In the genomic region with DNA sequence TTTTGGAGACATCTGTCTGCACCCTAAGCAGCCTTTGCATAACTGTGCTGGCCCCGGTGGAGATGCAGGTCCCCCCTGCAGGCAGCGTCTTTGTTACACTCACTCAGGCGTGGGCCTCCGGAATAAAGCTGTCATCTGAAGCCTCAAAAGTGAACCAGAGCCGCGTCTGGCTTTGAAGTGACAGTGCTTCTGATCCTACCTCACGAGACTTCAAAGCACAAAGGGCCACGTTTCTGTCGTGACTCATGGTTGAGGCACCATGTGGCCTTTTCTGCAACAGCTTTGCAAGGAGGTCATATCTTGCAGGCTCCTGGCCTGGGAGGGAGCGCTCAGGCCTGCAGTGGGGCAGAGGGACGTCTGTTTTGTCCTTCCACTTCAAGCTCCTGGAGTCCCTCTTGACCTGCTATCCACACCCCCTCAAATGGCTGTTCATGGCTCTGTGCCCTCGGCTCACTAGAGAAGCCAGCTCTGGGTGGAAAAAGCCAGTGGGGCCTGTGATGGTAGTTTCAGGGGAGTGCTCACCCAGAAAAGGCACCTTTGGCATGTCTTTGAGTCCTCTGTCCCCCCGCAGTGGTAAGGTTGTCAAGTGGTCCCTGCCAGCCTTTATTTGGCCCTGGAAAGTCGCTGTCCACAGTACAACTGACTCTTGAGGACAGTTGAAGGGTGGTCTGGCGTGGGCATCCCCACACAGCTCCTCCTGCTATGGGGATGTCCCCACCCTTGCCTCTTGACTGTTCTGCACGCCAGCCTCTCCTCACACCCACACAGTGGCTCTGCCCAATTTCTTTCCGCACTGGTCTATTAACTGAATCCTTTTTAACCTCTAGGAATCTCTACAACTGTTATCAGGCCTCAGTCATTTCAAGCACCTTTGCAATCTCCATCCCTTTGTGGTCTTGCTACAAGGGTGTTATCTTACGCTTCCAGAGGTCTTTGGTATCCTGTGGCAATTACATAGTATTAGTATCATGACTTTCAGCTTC, we compare ENCODE assay signal across 8 cellular contexts. TPM values are rescaled to one million over a fixed set of nuclear protein-coding genes. Genes with fewer than 3 reads are reported as not detected.
DNase-seq lines count a peak whose midpoint lies in the region; ATAC-seq lines count a peak whose summit lies in the region.

No MANE protein-coding gene starts in this region.

- WGBS in mesenchymal stem cell = 42% methylated on average over 16 of the region's 18 CpGs

- no peak overlapping the region for H2BK15ac ChIP-seq in mesenchymal stem cell (ENCODE audit: low read depth, poor library complexity, severe bottlenecking)

- no peak overlapping the region for H3K27ac ChIP-seq in mesenchymal stem cell (ENCODE audit: low read length, poor library complexity, severe bottlenecking)

- H3K9me3 Mint-ChIP-seq in activated T-cell treated with anti-CD3 and anti-CD28 coated beads, Interleukin-2, amount 50 U/mL, for 72 hours = no peaks in the 10 kb centered on the region
- no peaks in the 10 kb centered on the region for H3K9me3 Mint-ChIP-seq in stimulated activated naive B cell treated with anti-CD40 and anti-IgM and Interleukin-4, amounts not matched to agents 10 μg/mL and 1 μg/mL and 100 μg/mL, for 72 hours

- H2BK12ac ChIP-seq in mesenchymal stem cell (ENCODE audit: low read length in 2 of 2) = no peak overlapping the region

- no peak overlapping the region for H2BK5ac ChIP-seq in mesenchymal stem cell (ENCODE audit: low read depth, low read length, poor library complexity, severe bottlenecking)

- peaks cover 19% of the 10 kb centered on the region for H3K4me1 ChIP-seq in mesenchymal stem cell (ENCODE audit: control insufficient read depth, insufficient read depth, low read depth, low read length)

- H4K91ac ChIP-seq in mesenchymal stem cell (ENCODE audit: low read length) = no peak overlapping the region

- H3K4me1 Mint-ChIP-seq in activated T-cell treated with anti-CD3 and anti-CD28 coated beads, Interleukin-2, amount 50 U/mL, for 72 hours (ENCODE audit: low read depth) = peaks cover 94% of the 10 kb centered on the region
- peaks cover 33 to 40% of the 10 kb centered on the region in 2 donors for H3K4me1 Mint-ChIP-seq in stimulated activated naive B cell treated with anti-CD40 and anti-IgM and Interleukin-4, amounts not matched to agents 10 μg/mL and 1 μg/mL and 100 μg/mL, for 72 hours

- H3K23ac ChIP-seq in mesenchymal stem cell (ENCODE audit: low read length in 2 of 2) = no peak overlapping the region

- peak; percentile 40 for DNase-seq in RKO (ENCODE audit: low spot score)
- peak; percentile 86 to 94 for DNase-seq in activated T-cell treated with anti-CD3 and anti-CD28 coated beads, Interleukin-2, amount 50 U/mL, for 72 hours
- DNase-seq in mesenchymal stem cell = peak; percentile 50
- DNase-seq in stimulated activated naive B cell treated with anti-CD40 and anti-IgM and Interleukin-4, amounts not matched to agents 10 μg/mL and 1 μg/mL and 100 μg/mL, for 72 hours = no peak
- DNase-seq in SIG-M5 (lab: John Stamatoyannopoulos, UW) = no peak
- DNase-seq in cerebellar nuclear complex (lab: John Stamatoyannopoulos, UW) = no peak

- peak overlapping the region; percentile 50 to 95 for H3K4me3 Mint-ChIP-seq in activated T-cell treated with anti-CD3 and anti-CD28 coated beads, Interleukin-2, amount 50 U/mL, for 72 hours
- no peak overlapping the region for H3K4me3 Mint-ChIP-seq in stimulated activated naive B cell treated with anti-CD40 and anti-IgM and Interleukin-4, amounts not matched to agents 10 μg/mL and 1 μg/mL and 100 μg/mL, for 72 hours

- peak; percentile 87 to 90 for ATAC-seq in activated T-cell treated with anti-CD3 and anti-CD28 coated beads, Interleukin-2, amount 50 U/mL, for 72 hours (replicated peaks in 1 of 2)
- ATAC-seq in stimulated activated naive B cell treated with anti-CD40 and anti-IgM and Interleukin-4, amounts not matched to agents 10 μg/mL and 1 μg/mL and 100 μg/mL, for 72 hours (replicated peaks) = peak; percentile 57 to 68
- no peak for ATAC-seq in GM21576 (IDR thresholded peaks at IDR 0.05; ENCODE audit: unreplicated experiment)
- no peak for ATAC-seq in GM21390 (IDR thresholded peaks at IDR 0.05; ENCODE audit: unreplicated experiment)

- H3K4me3 ChIP-seq in mesenchymal stem cell (ENCODE audit: insufficient read depth in 1 of 2, low read depth in 1 of 2, low read length in 2 of 2) = no peak overlapping the region

- H3K14ac ChIP-seq in mesenchymal stem cell (ENCODE audit: low read length in 2 of 2) = no peak overlapping the region

- H3K79me1 ChIP-seq in mesenchymal stem cell (replicated peaks; ENCODE audit: low read length, poor library complexity, severe bottlenecking) = no peaks in the 10 kb centered on the region

- no peak overlapping the region for H4K8ac ChIP-seq in mesenchymal stem cell (ENCODE audit: low read length)

- no peaks in the 10 kb centered on the region for H3K36me3 ChIP-seq in mesenchymal stem cell (ENCODE audit: control insufficient read depth in 1 of 2, insufficient read depth in 2 of 2, low read depth in 1 of 2, low read length in 2 of 2)

- H3K4me2 ChIP-seq in mesenchymal stem cell (ENCODE audit: low read length, poor library complexity, severe bottlenecking) = no peak overlapping the region

- H2AFZ ChIP-seq in mesenchymal stem cell (ENCODE audit: low read depth, low read length) = no peak overlapping the region

- no peak overlapping the region for H3K27ac Mint-ChIP-seq in activated T-cell treated with anti-CD3 and anti-CD28 coated beads, Interleukin-2, amount 50 U/mL, for 72 hours
- peak overlapping the region; percentile 56 for H3K27ac Mint-ChIP-seq in stimulated activated naive B cell treated with anti-CD40 and anti-IgM and Interleukin-4, amounts not matched to agents 10 μg/mL and 1 μg/mL and 100 μg/mL, for 72 hours

- peaks cover 46% of the 10 kb centered on the region for H3K27me3 Mint-ChIP-seq in activated T-cell treated with anti-CD3 and anti-CD28 coated beads, Interleukin-2, amount 50 U/mL, for 72 hours (ENCODE audit: low read depth)
- H3K27me3 Mint-ChIP-seq in stimulated activated naive B cell treated with anti-CD40 and anti-IgM and Interleukin-4, amounts not matched to agents 10 μg/mL and 1 μg/mL and 100 μg/mL, for 72 hours = peaks cover 0 to 13% of the 10 kb centered on the region in 2 donors

- H3K9ac ChIP-seq in mesenchymal stem cell (ENCODE audit: low read length) = no peak overlapping the region

- peaks cover 13 to 29% of the 10 kb centered on the region in 2 experiments for H3K27me3 ChIP-seq in mesenchymal stem cell (ENCODE audit: control insufficient read depth in 1 of 2, insufficient read depth in 1 of 2, low read length in 2 of 2)

- peaks cover 2 to 5% of the 10 kb centered on the region in 2 donors for H3K36me3 Mint-ChIP-seq in activated T-cell treated with anti-CD3 and anti-CD28 coated beads, Interleukin-2, amount 50 U/mL, for 72 hours (ENCODE audit: insufficient read depth in 2 of 2)
- peaks cover 0 to 4% of the 10 kb centered on the region in 2 donors for H3K36me3 Mint-ChIP-seq in stimulated activated naive B cell treated with anti-CD40 and anti-IgM and Interleukin-4, amounts not matched to agents 10 μg/mL and 1 μg/mL and 100 μg/mL, for 72 hours

- H3K18ac ChIP-seq in mesenchymal stem cell (ENCODE audit: low read depth in 1 of 2, low read length in 2 of 2) = no peak overlapping the region

- H3K4ac ChIP-seq in mesenchymal stem cell (ENCODE audit: low read depth in 1 of 2, low read length in 2 of 2) = no peak overlapping the region

- H3K9me3 ChIP-seq in mesenchymal stem cell (ENCODE audit: control insufficient read depth, low read length) = no peaks in the 10 kb centered on the region

- H2AK5ac ChIP-seq in mesenchymal stem cell (ENCODE audit: low read length, severe bottlenecking) = no peak overlapping the region

- no peak overlapping the region for H2BK120ac ChIP-seq in mesenchymal stem cell (ENCODE audit: low read depth, low read length)

RNA-seq across cellular contexts. Expression of a gene that starts 19.3 kb away (rescaled TPM):
- total RNA-seq in activated T-cell treated with anti-CD3 and anti-CD28 coated beads, Interleukin-2, amount 50 U/mL, for 72 hours = 1 to 10 TPM; 6.8 to 9.8 TPM
- not detected for polyA plus RNA-seq in mesenchymal stem cell (2013, experiment 1 of 2)
- 0.01 TPM for polyA plus RNA-seq in mesenchymal stem cell (2013, experiment 2 of 2)

RNA-seq across cellular contexts. Expression of a gene that starts 41.0 kb away (rescaled TPM):
- total RNA-seq in activated T-cell treated with anti-CD3 and anti-CD28 coated beads, Interleukin-2, amount 50 U/mL, for 72 hours = 10 to 100 TPM; 42.8 to 58.7 TPM
- polyA plus RNA-seq in mesenchymal stem cell (2013, experiment 1 of 2) = 311 TPM
- polyA plus RNA-seq in mesenchymal stem cell (2013, experiment 2 of 2) = 325 TPM

Comparison
In these comparisons a context has a peak if more than half of its experiments do, and no peak if none do; other contexts are left out.
1. DNase-seq: peak in RKO (single experiment), activated T-cell treated with anti-CD3 and anti-CD28 coated beads, Interleukin-2, amount 50 U/mL, for 72 hours (2 of 2) and mesenchymal stem cell (single experiment); none in stimulated activated naive B cell treated with anti-CD40 and anti-IgM and Interleukin-4, amounts not matched to agents 10 μg/mL and 1 μg/mL and 100 μg/mL, for 72 hours (single experiment), SIG-M5 (single experiment) and cerebellar nuclear complex (0 of 2).
2. ATAC-seq: peak in activated T-cell treated with anti-CD3 and anti-CD28 coated beads, Interleukin-2, amount 50 U/mL, for 72 hours (2 of 2) and stimulated activated naive B cell treated with anti-CD40 and anti-IgM and Interleukin-4, amounts not matched to agents 10 μg/mL and 1 μg/mL and 100 μg/mL, for 72 hours (2 of 2); none in GM21576 (single experiment) and GM21390 (single experiment).
3. H3K4me3 Mint-ChIP-seq: peak in activated T-cell treated with anti-CD3 and anti-CD28 coated beads, Interleukin-2, amount 50 U/mL, for 72 hours (2 of 2); none in stimulated activated naive B cell treated with anti-CD40 and anti-IgM and Interleukin-4, amounts not matched to agents 10 μg/mL and 1 μg/mL and 100 μg/mL, for 72 hours (0 of 2).